Comparison of ENCODE assay signal across 11 cellular contexts in the genomic region with DNA sequence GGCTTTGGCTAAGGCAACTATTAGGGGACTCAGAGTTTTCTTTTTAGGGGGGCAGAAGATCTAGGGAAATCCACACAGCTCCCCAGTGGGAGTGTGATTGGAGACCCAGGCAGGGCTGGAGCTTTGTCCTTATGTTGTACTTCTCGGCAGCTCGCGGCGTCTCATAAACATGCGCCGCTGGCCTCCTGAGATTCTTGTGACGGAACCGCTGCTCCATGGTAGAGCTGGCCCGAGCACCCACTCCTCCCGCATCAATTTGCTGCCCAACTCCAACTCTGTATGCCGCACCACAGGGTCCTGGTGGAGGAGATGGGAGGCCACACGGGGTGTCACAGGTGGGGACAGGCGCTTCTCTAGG.
A peak's percentile ranks its signal among the peaks of the same experiment; 100 is the strongest.
DNase-seq lines count a peak whose midpoint lies in the region; ATAC-seq and TF ChIP-seq lines count a peak whose summit lies in the region.
"Had no signal": no experiment of that assay in that cellular context is flagged by ENCODE, and none has a peak within 500 bp of the region (broad histone marks: within the 10 kb centered on the region; RNA-seq: fewer than 3 reads in every experiment).

No MANE protein-coding gene starts in this region.

- POLR2A ChIA-PET in activated CD4-positive, alpha-beta T cell treated with anti-CD3 and anti-CD28 coated beads for 36 hours (lab: Charles Lee), result no interaction called here

- H4K8ac ChIP-seq in mesenchymal stem cell (ENCODE audit: low read length), result peak overlapping the region; percentile 53

- H3K4me1 ChIP-seq in colonic mucosa (peaks cover 13% of the 10 kb centered on the region), mesenchymal stem cell (ENCODE audit: control insufficient read depth, insufficient read depth, low read depth, low read length) (peaks cover 3% of the 10 kb centered on the region), tibial nerve (peaks cover 0 to 91% (median 46%) of the 10 kb centered on the region in 4 donors)
- H3K4me1 ChIP-seq: foreskin keratinocyte had no signal

- no peak for TF ChIP-seq EP300 in tibial nerve (IDR thresholded peaks at IDR 0.05)

- no peak for TF ChIP-seq POLR2A in tibial nerve (IDR thresholded peaks at IDR 0.05)

- peaks cover 30% of the 10 kb centered on the region for H3K36me3 Mint-ChIP-seq in activated CD4-positive, alpha-beta T cell treated with anti-CD3 and anti-CD28 coated beads for 36 hours (ENCODE audit: low read depth)
- H3K36me3 Mint-ChIP-seq in CD14-positive monocyte, result peaks cover 22 to 32% of the 10 kb centered on the region in 2 donors

- H3K4me2 ChIP-seq in mesenchymal stem cell (ENCODE audit: low read length, poor library complexity, severe bottlenecking), result no peak overlapping the region

- no peaks in the 10 kb centered on the region for H3K27me3 Mint-ChIP-seq in activated CD4-positive, alpha-beta T cell treated with anti-CD3 and anti-CD28 coated beads for 36 hours
- no peaks in the 10 kb centered on the region for H3K27me3 Mint-ChIP-seq in CD14-positive monocyte (ENCODE audit: low read depth in 3 of 3)

- H3K14ac ChIP-seq in mesenchymal stem cell (ENCODE audit: low read length in 2 of 2), result peak overlapping the region in 1 of 2 experiments; percentile 44

- DNase-seq in activated CD4-positive, alpha-beta T cell treated with anti-CD3 and anti-CD28 coated beads for 36 hours, result no peak
- no peak for DNase-seq in activated CD4-positive, alpha-beta T cell treated with anti-CD3 and anti-CD28 coated beads for 1 hour
- DNase-seq in colonic mucosa, result no peak
- DNase-seq in mesenchymal stem cell, result no peak
- no peak for DNase-seq in tibial nerve (ENCODE audit: low spot score in 2 of 2)
- no peak for DNase-seq in CD14-positive monocyte (ENCODE audit: low spot score)
- DNase-seq in C1 segment of cervical spinal cord (lab: John Stamatoyannopoulos, UW), result no peak
- no peak for DNase-seq in occipital lobe (lab: John Stamatoyannopoulos, UW)
- DNase-seq: DMS153, foreskin keratinocyte, nucleus accumbens had no signal

- peaks cover 53% of the 10 kb centered on the region for H3K4me1 Mint-ChIP-seq in activated CD4-positive, alpha-beta T cell treated with anti-CD3 and anti-CD28 coated beads for 36 hours
- peaks cover 28% of the 10 kb centered on the region for H3K4me1 Mint-ChIP-seq in CD14-positive monocyte

- H2BK120ac ChIP-seq in mesenchymal stem cell (ENCODE audit: low read depth, low read length), result no peak overlapping the region

- no peaks in the 10 kb centered on the region for H3K27me3 ChIP-seq in colonic mucosa
- no peaks in the 10 kb centered on the region for H3K27me3 ChIP-seq in mesenchymal stem cell (ENCODE audit: control insufficient read depth in 1 of 2, insufficient read depth in 1 of 2, low read length in 2 of 2)
- no peaks in the 10 kb centered on the region for H3K27me3 ChIP-seq in tibial nerve
- H3K27me3 ChIP-seq: foreskin keratinocyte had no signal

- no peak overlapping the region for H3K23ac ChIP-seq in mesenchymal stem cell (ENCODE audit: low read length in 2 of 2)

- peak overlapping the region; percentile 70 for H2BK15ac ChIP-seq in mesenchymal stem cell (ENCODE audit: low read depth, poor library complexity, severe bottlenecking)

- peak overlapping the region; percentile 65 to 73 for H2BK12ac ChIP-seq in mesenchymal stem cell (ENCODE audit: low read length in 2 of 2)

- ATAC-seq in activated CD4-positive, alpha-beta T cell treated with anti-CD3 and anti-CD28 coated beads for 36 hours, result no peak
- ATAC-seq: foreskin keratinocyte had no signal

- peak overlapping the region in 1 of 2 experiments; percentile 75 for H3K4ac ChIP-seq in mesenchymal stem cell (ENCODE audit: low read depth in 1 of 2, low read length in 2 of 2)

- no peak overlapping the region for H2AK5ac ChIP-seq in mesenchymal stem cell (ENCODE audit: low read length, severe bottlenecking)

- H2AFZ ChIP-seq in mesenchymal stem cell (ENCODE audit: low read depth, low read length), result no peak overlapping the region

- H3K27ac Mint-ChIP-seq in activated CD4-positive, alpha-beta T cell treated with anti-CD3 and anti-CD28 coated beads for 36 hours, result peak overlapping the region; percentile 76
- peak overlapping the region in 1 of 7 donors; percentile 33 for H3K27ac Mint-ChIP-seq in CD14-positive monocyte

- H3K36me3 ChIP-seq in colonic mucosa (no peaks in the 10 kb centered on the region), mesenchymal stem cell (ENCODE audit: control insufficient read depth in 1 of 2, insufficient read depth in 2 of 2, low read depth in 1 of 2, low read length in 2 of 2) (peaks cover 3 to 8% of the 10 kb centered on the region in 2 experiments), tibial nerve (peaks cover 0 to under 1% (median 0%) of the 10 kb centered on the region in 3 donors)

- H3K9me3 Mint-ChIP-seq in activated CD4-positive, alpha-beta T cell treated with anti-CD3 and anti-CD28 coated beads for 36 hours (ENCODE audit: low read depth), result no peaks in the 10 kb centered on the region
- H3K9me3 Mint-ChIP-seq in CD14-positive monocyte, result peaks cover 0 to 2% (median 0%) of the 10 kb centered on the region in 7 donors

- H3K9me3 ChIP-seq in colonic mucosa (no peaks in the 10 kb centered on the region), mesenchymal stem cell (ENCODE audit: control insufficient read depth, low read length) (no peaks in the 10 kb centered on the region), tibial nerve (no peaks in the 10 kb centered on the region)

- H3K27ac ChIP-seq in colonic mucosa, result peak overlapping the region; percentile 4
- H3K27ac ChIP-seq in mesenchymal stem cell (ENCODE audit: low read length, poor library complexity, severe bottlenecking), result no peak overlapping the region
- peak overlapping the region; percentile 41 to 83 (median 66) for H3K27ac ChIP-seq in tibial nerve
- H3K27ac ChIP-seq: foreskin keratinocyte had no signal

- 98% methylated on average over 13 of the region's 13 CpGs for WGBS in mesenchymal stem cell
- WGBS in tibial nerve, 2 donors, result 76 to 84% methylated on average over 11 to 13 of the region's 13 CpGs

- H3K9ac ChIP-seq in colonic mucosa (ENCODE audit: low read depth in 2 of 2, low read length in 2 of 2) (no peak overlapping the region), mesenchymal stem cell (ENCODE audit: low read length) (peak overlapping the region; percentile 61)

- H3K4me3 ChIP-seq in colonic mucosa, result no peak overlapping the region
- peak overlapping the region in 1 of 2 experiments; percentile 54 for H3K4me3 ChIP-seq in mesenchymal stem cell (ENCODE audit: insufficient read depth in 1 of 2, low read depth in 1 of 2, low read length in 2 of 2)
- H3K4me3 ChIP-seq in tibial nerve, result no peak overlapping the region

- H3K18ac ChIP-seq in mesenchymal stem cell (ENCODE audit: low read depth in 1 of 2, low read length in 2 of 2), result peak overlapping the region; percentile 68 to 71

- H2BK5ac ChIP-seq in mesenchymal stem cell (ENCODE audit: low read depth, low read length, poor library complexity, severe bottlenecking), result no peak overlapping the region

- CTCF ChIA-PET in activated CD4-positive, alpha-beta T cell treated with anti-CD3 and anti-CD28 coated beads for 36 hours (lab: Charles Lee), result interaction anchor here (0.5 to 1.2 kb wide), 3 partner anchors 10 to 461 kb away, joined by 3 to 5 read pairs (median 3); no protein-coding TSS in a partner anchor

- H4K91ac ChIP-seq in mesenchymal stem cell (ENCODE audit: low read length), result no peak overlapping the region

- TF ChIP-seq CTCF in colonic mucosa (IDR thresholded peaks at IDR 0.05) (no peak), tibial nerve (IDR thresholded peaks at IDR 0.05) (no peak), CD14-positive monocyte (IDR thresholded peaks at IDR 0.05) (no peak)

- intact Hi-C loops in activated CD4-positive, alpha-beta T cell treated with anti-CD3 and anti-CD28 coated beads for 36 hours (cut with DNase I, micrococcal nuclease), result no loop called here
- intact Hi-C loops in colonic mucosa (cut with DNase I), result no loop called here
- intact Hi-C loops in CD14-positive monocyte (cut with micrococcal nuclease), result no loop called here

- peaks cover 33% of the 10 kb centered on the region for H3K79me1 ChIP-seq in mesenchymal stem cell (replicated peaks; ENCODE audit: low read length, poor library complexity, severe bottlenecking)

- H3K4me3 Mint-ChIP-seq in activated CD4-positive, alpha-beta T cell treated with anti-CD3 and anti-CD28 coated beads for 36 hours, result no peak overlapping the region
- H3K4me3 Mint-ChIP-seq in CD14-positive monocyte, result no peak overlapping the region
